In genomic region chr18:59851784-59852399, GRCh38 we compare ENCODE assay signal across 12 cellular contexts. TPM values are rescaled to one million over a fixed set of nuclear protein-coding genes. Genes with fewer than 3 reads are reported as not detected.
DNase-seq lines count a peak whose midpoint lies in the region; ATAC-seq and TF ChIP-seq lines count a peak whose summit lies in the region.
"Had no signal": no experiment of that assay in that cellular context is flagged by ENCODE, and none has a peak within 500 bp of the region (broad histone marks: within the 10 kb centered on the region; RNA-seq: fewer than 3 reads in every experiment).

No MANE protein-coding gene starts in this region.

- no peak overlapping the region for H2BK120ac ChIP-seq in mesenchymal stem cell (ENCODE audit: low read depth, low read length)

- POLR2A ChIA-PET in HEK293T (lab: Yijun Ruan, JAX) (interaction anchor here (1.2 to 2.3 kb wide), 2 partner anchors 48 to 54 kb away, joined by 3 to 23 read pairs; partner anchors contain the start of gene PMAIP1), PC-3 (lab: Charles Lee; ENCODE audit: unreplicated experiment) (interaction anchor here (0.7 to 0.8 kb wide), 2 partner anchors 47 to 407 kb away, joined by 19 to 21 read pairs; no protein-coding TSS in a partner anchor)

- no peak overlapping the region for H4K8ac ChIP-seq in mesenchymal stem cell (ENCODE audit: low read length)

- no peaks in the 10 kb centered on the region for H3K27me3 ChIP-seq in PC-3 (ENCODE audit: low read length)
- peaks cover 0 to 13% of the 10 kb centered on the region in 2 experiments for H3K27me3 ChIP-seq in mesenchymal stem cell (ENCODE audit: control insufficient read depth in 1 of 2, insufficient read depth in 1 of 2, low read length in 2 of 2)
- no peaks in the 10 kb centered on the region for H3K27me3 ChIP-seq in testis
- no peaks in the 10 kb centered on the region for H3K27me3 ChIP-seq in thyroid gland

- no TSS peak for BruUV-seq in PC-3 (replicated peaks; lab: Mats Ljungman, UMichigan)

- H3K9ac ChIP-seq in PC-3 (ENCODE audit: low read length), result no peak overlapping the region
- H3K9ac ChIP-seq in mesenchymal stem cell (ENCODE audit: low read length), result no peak overlapping the region

- no peak for TF ChIP-seq CTCF in PC-3 (conservative IDR thresholded peaks at IDR 0.05; ENCODE audit: low read depth, low read length)
- no peak for TF ChIP-seq CTCF in testis (IDR thresholded peaks at IDR 0.05)
- no peak for TF ChIP-seq CTCF in thyroid gland (IDR thresholded peaks at IDR 0.05)

- H3K4me3 ChIP-seq in PC-3 (ENCODE audit: low read length) (no peak overlapping the region), mesenchymal stem cell (ENCODE audit: insufficient read depth in 1 of 2, low read depth in 1 of 2, low read length in 2 of 2) (no peak overlapping the region), testis (no peak overlapping the region), thyroid gland (replicated peaks in 1 of 3) (no peak overlapping the region)
- H3K4me3 ChIP-seq: HAP-1 had no signal

- H2BK12ac ChIP-seq in mesenchymal stem cell (ENCODE audit: low read length in 2 of 2), result no peak overlapping the region

- no peaks in the 10 kb centered on the region for H4K20me1 ChIP-seq in PC-3 (ENCODE audit: low read length)

- H3K23ac ChIP-seq in mesenchymal stem cell (ENCODE audit: low read length in 2 of 2), result no peak overlapping the region

- WGBS in mesenchymal stem cell, result 64% methylated on average over 8 of the region's 8 CpGs
- WGBS in testis, 2 donors, result 45 to 62% methylated on average over 8 of the region's 8 CpGs
- WGBS in thyroid gland, 2 donors, result 84% methylated on average over 8 of the region's 8 CpGs

- H3F3A ChIP-seq in PC-3 (ENCODE audit: low read length, unreplicated experiment), result no peaks in the 10 kb centered on the region

- no peak overlapping the region for H2BK5ac ChIP-seq in mesenchymal stem cell (ENCODE audit: low read depth, low read length, poor library complexity, severe bottlenecking)

- H3K4ac ChIP-seq in mesenchymal stem cell (ENCODE audit: low read depth in 1 of 2, low read length in 2 of 2), result no peak overlapping the region

- no peaks in the 10 kb centered on the region for H3K79me1 ChIP-seq in mesenchymal stem cell (replicated peaks; ENCODE audit: low read length, poor library complexity, severe bottlenecking)

- H2AK5ac ChIP-seq in mesenchymal stem cell (ENCODE audit: low read length, severe bottlenecking), result no peak overlapping the region

- peak overlapping the region; percentile 44 for H2BK15ac ChIP-seq in mesenchymal stem cell (ENCODE audit: low read depth, poor library complexity, severe bottlenecking)

- no peak overlapping the region for H3K14ac ChIP-seq in mesenchymal stem cell (ENCODE audit: low read length in 2 of 2)

- no peak overlapping the region for H2AFZ ChIP-seq in PC-3 (ENCODE audit: low read length)
- no peak overlapping the region for H2AFZ ChIP-seq in mesenchymal stem cell (ENCODE audit: low read depth, low read length)

- H3K36me3 ChIP-seq in PC-3 (ENCODE audit: low read depth, low read length) (no peaks in the 10 kb centered on the region), mesenchymal stem cell (ENCODE audit: control insufficient read depth in 1 of 2, insufficient read depth in 2 of 2, low read depth in 1 of 2, low read length in 2 of 2) (no peaks in the 10 kb centered on the region), testis (ENCODE audit: low read depth, missing control alignments) (no peaks in the 10 kb centered on the region), thyroid gland (no peaks in the 10 kb centered on the region)
- H3K36me3 ChIP-seq: HAP-1 had no signal

- intact Hi-C loops in PC-3 (cut with micrococcal nuclease) (no loop called here), testis (cut with DNase I; ENCODE audit: low total_unique reads) (no loop called here), thyroid gland (cut with DNase I) (no loop called here)

- peaks cover 16% of the 10 kb centered on the region for H3K4me1 ChIP-seq in PC-3 (ENCODE audit: insufficient read depth, low read length)
- no peaks in the 10 kb centered on the region for H3K4me1 ChIP-seq in mesenchymal stem cell (ENCODE audit: control insufficient read depth, insufficient read depth, low read depth, low read length)
- no peaks in the 10 kb centered on the region for H3K4me1 ChIP-seq in testis
- H3K4me1 ChIP-seq in thyroid gland, result no peaks in the 10 kb centered on the region
- H3K4me1 ChIP-seq: HAP-1 had no signal

- H3K18ac ChIP-seq in mesenchymal stem cell (ENCODE audit: low read depth in 1 of 2, low read length in 2 of 2), result no peak overlapping the region

- no peak for DNase-seq in HEK293T (ENCODE audit: extremely low spot score)
- no peak for DNase-seq in PC-3
- no peak for DNase-seq in mesenchymal stem cell
- peak; percentile 28 for DNase-seq in testis
- DNase-seq in thyroid gland, result no peak
- DNase-seq: C1 segment of cervical spinal cord; Calu3; CD4-positive, alpha-beta T cell; DMS 273 treated with DMSO at 0.1 percent for 48 hours had no signal

- H3K9me2 ChIP-seq in PC-3 (replicated peaks; ENCODE audit: low read length), result no peaks in the 10 kb centered on the region

- ATAC-seq in PC-3 (peak; percentile 36), HG03565 (IDR thresholded peaks at IDR 0.05; ENCODE audit: unreplicated experiment) (no peak), GM21576 (IDR thresholded peaks at IDR 0.05; ENCODE audit: unreplicated experiment) (no peak)

- CTCF ChIA-PET in HEK293T (lab: Yijun Ruan, JAX), result interaction anchor here (0.6 kb wide), 1 partner anchor 244 kb away, joined by 5 read pairs; no protein-coding TSS in a partner anchor
- CTCF ChIA-PET in PC-3 (lab: Charles Lee), result no interaction called here

- no peak overlapping the region for H3K4me2 ChIP-seq in PC-3 (ENCODE audit: low read length)
- no peak overlapping the region for H3K4me2 ChIP-seq in mesenchymal stem cell (ENCODE audit: low read length, poor library complexity, severe bottlenecking)

- no peaks in the 10 kb centered on the region for H3K79me2 ChIP-seq in PC-3 (ENCODE audit: low read length)

- no peak overlapping the region for H4K91ac ChIP-seq in mesenchymal stem cell (ENCODE audit: low read length)

- TF ChIP-seq POLR2A in testis (IDR thresholded peaks at IDR 0.05), result no peak
- no peak for TF ChIP-seq POLR2A in thyroid gland (IDR thresholded peaks at IDR 0.05)

- H3K27ac ChIP-seq in PC-3 (ENCODE audit: low read length) (no peak overlapping the region), mesenchymal stem cell (ENCODE audit: low read length, poor library complexity, severe bottlenecking) (no peak overlapping the region), testis (peak overlapping the region in 1 of 2 donors; percentile 11), thyroid gland (no peak overlapping the region)

- H3K9me3 ChIP-seq in PC-3 (ENCODE audit: low read length) (no peaks in the 10 kb centered on the region), mesenchymal stem cell (ENCODE audit: control insufficient read depth, low read length) (no peaks in the 10 kb centered on the region), testis (no peaks in the 10 kb centered on the region), thyroid gland (no peaks in the 10 kb centered on the region)
- H3K9me3 ChIP-seq: HAP-1 had no signal

TF ChIP-seq in HEK293T, 16 proteins besides CTCF, POLR2A, EP300 and RAD21:
- TF ChIP-seq ZNF384 (IDR thresholded peaks at IDR 0.05) (no peak), PKNOX1 (IDR thresholded peaks at IDR 0.05) (peak; percentile 41)

RNA-seq across cellular contexts. Expression of gene PMAIP1, which starts 47.9 kb away (rescaled TPM):
- total RNA-seq in PC-3 (2014; rRNA removed) (39.2 and 41.5 TPM in 2 replicates), testis (1 to 10 TPM; 4.8 to 6.0 TPM), thyroid gland (1 to 10 TPM; 1.1 to 2.3 (median 1.6) TPM)
- 84.5 TPM for polyA plus RNA-seq in mesenchymal stem cell (2013, experiment 1 of 2)
- 88.7 TPM for polyA plus RNA-seq in mesenchymal stem cell (2013, experiment 2 of 2)
- polyA plus RNA-seq in testis (ENCODE audit: insufficient read depth, low read depth, low replicate concordance), result 4.7 TPM
